Comparison of ENCODE assay signal across 12 cellular contexts in genomic region chr6:43268782-43269272, GRCh38. TPM values are rescaled to one million over a fixed set of nuclear protein-coding genes. Genes with fewer than 3 reads are reported as not detected.
A peak's percentile ranks its signal among the peaks of the same experiment; 100 is the strongest.
DNase-seq lines count a peak whose midpoint lies in the region; ATAC-seq and TF ChIP-seq lines count a peak whose summit lies in the region.
"Had no signal": no experiment of that assay in that cellular context is flagged by ENCODE, and none has a peak within 500 bp of the region (broad histone marks: within the 10 kb centered on the region; RNA-seq: fewer than 3 reads in every experiment).

No MANE protein-coding gene starts in this region.

- no peaks in the 10 kb centered on the region for H3K79me2 ChIP-seq in MM.1S (ENCODE audit: low read length)

- peaks cover 34 to 60% (median 49%) of the 10 kb centered on the region in 11 experiments for H3K27me3 ChIP-seq in BLaER1 treated with 17β-estradiol and CSF1 and Interleukin-3, amounts not matched to agents 10 nM and 100 nM
- H3K27me3 ChIP-seq in MM.1S (replicated peaks; ENCODE audit: insufficient read depth, low read length), result peaks cover 10% of the 10 kb centered on the region; the same call in 1 of the 2 replicates

- H3K9me3 ChIP-seq in BLaER1 treated with 17β-estradiol and CSF1 and Interleukin-3, amounts not matched to agents 10 nM and 100 nM (replicated peaks in 1 of 11), result no peaks in the 10 kb centered on the region
- no peaks in the 10 kb centered on the region for H3K9me3 ChIP-seq in MM.1S (replicated peaks; ENCODE audit: insufficient read depth, low read length)
- H3K9me3 ChIP-seq: Caco-2, thoracic aorta had no signal

- H3K4me2 ChIP-seq in BLaER1 treated with 17β-estradiol and CSF1 and Interleukin-3, amounts not matched to agents 10 nM and 100 nM, result peak overlapping the region; percentile 71 to 98 (median 84); a peak in 21 of 22 replicates
- H3K4me2 ChIP-seq in MM.1S (ENCODE audit: low read depth, low read length), result peak overlapping the region; percentile 54

- peaks cover 24 to 40% (median 31%) of the 10 kb centered on the region in 10 experiments for H3K4me1 ChIP-seq in BLaER1 treated with 17β-estradiol and CSF1 and Interleukin-3, amounts not matched to agents 10 nM and 100 nM
- H3K4me1 ChIP-seq in MM.1S (ENCODE audit: low read length), result no peaks in the 10 kb centered on the region

- peaks cover 69% of the 10 kb centered on the region for H3K27me3 Mint-ChIP-seq in dendritic cell treated with granulocyte-macrophage colony-stimulating factor and Interleukin-4, amounts not matched to agents 40 ng/mL and 50 ng/mL, for 4 days
- peaks cover 0 to 18% of the 10 kb centered on the region in 2 donors for H3K27me3 Mint-ChIP-seq in natural killer cell treated with Interleukin-12 subunit alpha and Interleukin-12 subunit beta and Interleukin-15 and Interleukin-18, amount 100 ng/mL, for 72 hours

- H3K9ac ChIP-seq in BLaER1 treated with 17β-estradiol and CSF1 and Interleukin-3, amounts not matched to agents 10 nM and 100 nM, result no peak overlapping the region; a peak in 1 of 22 replicates
- H3K9ac ChIP-seq in MM.1S (ENCODE audit: low read length), result no peak overlapping the region

- no peaks in the 10 kb centered on the region for H3F3A ChIP-seq in MM.1S (ENCODE audit: insufficient read depth, low read length)

- H3K9me3 Mint-ChIP-seq in dendritic cell treated with granulocyte-macrophage colony-stimulating factor and Interleukin-4, amounts not matched to agents 40 ng/mL and 50 ng/mL, for 4 days, result no peaks in the 10 kb centered on the region
- H3K9me3 Mint-ChIP-seq in natural killer cell treated with Interleukin-12 subunit alpha and Interleukin-12 subunit beta and Interleukin-15 and Interleukin-18, amount 100 ng/mL, for 72 hours, result no peaks in the 10 kb centered on the region

- no peak for ATAC-seq in natural killer cell treated with Interleukin-12 subunit alpha and Interleukin-12 subunit beta and Interleukin-15 and Interleukin-18, amount 100 ng/mL, for 72 hours
- ATAC-seq in HG03354 (IDR thresholded peaks at IDR 0.05; ENCODE audit: poor library complexity, severe bottlenecking, unreplicated experiment) (no peak), GM21619 (IDR thresholded peaks at IDR 0.05; ENCODE audit: unreplicated experiment) (no peak)

- H3K4me3 Mint-ChIP-seq in dendritic cell treated with granulocyte-macrophage colony-stimulating factor and Interleukin-4, amounts not matched to agents 40 ng/mL and 50 ng/mL, for 4 days, result peak overlapping the region; percentile 72
- H3K4me3 Mint-ChIP-seq in natural killer cell treated with Interleukin-12 subunit alpha and Interleukin-12 subunit beta and Interleukin-15 and Interleukin-18, amount 100 ng/mL, for 72 hours, result peak overlapping the region; percentile 70

- no peak overlapping the region for H3K27ac ChIP-seq in BLaER1 treated with 17β-estradiol and CSF1 and Interleukin-3, amounts not matched to agents 10 nM and 100 nM
- no peak overlapping the region for H3K27ac ChIP-seq in MM.1S (ENCODE audit: low read length)
- H3K27ac ChIP-seq: HL-60, thoracic aorta had no signal

- peaks cover 0 to 8% (median 0%) of the 10 kb centered on the region in 11 experiments; a peak in 2 of 22 replicates for H4K20me1 ChIP-seq in BLaER1 treated with 17β-estradiol and CSF1 and Interleukin-3, amounts not matched to agents 10 nM and 100 nM
- H4K20me1 ChIP-seq in MM.1S (ENCODE audit: insufficient read depth, low read length), result no peaks in the 10 kb centered on the region

- no peak overlapping the region for H2AFZ ChIP-seq in MM.1S (ENCODE audit: low read length)

- no peaks in the 10 kb centered on the region for H3K36me3 ChIP-seq in BLaER1 treated with 17β-estradiol and CSF1 and Interleukin-3, amounts not matched to agents 10 nM and 100 nM
- no peaks in the 10 kb centered on the region for H3K36me3 ChIP-seq in MM.1S (replicated peaks; ENCODE audit: insufficient read depth, low read length)
- H3K36me3 ChIP-seq: thoracic aorta had no signal

- DNase-seq in MM.1S, result no peak
- DNase-seq in natural killer cell treated with Interleukin-12 subunit alpha and Interleukin-12 subunit beta and Interleukin-15 and Interleukin-18, amount 100 ng/mL, for 72 hours (ENCODE audit: low spot score), result peak; percentile 6
- DNase-seq in cortex of kidney (lab: John Stamatoyannopoulos, UW), result no peak
- no peak for DNase-seq in NCI-H1436 treated with DMSO at 0.1 percent for 48 hours (lab: John Stamatoyannopoulos, UW)
- DNase-seq: Caco-2, kidney glomerular epithelial cell had no signal

- H3K36me3 Mint-ChIP-seq in dendritic cell treated with granulocyte-macrophage colony-stimulating factor and Interleukin-4, amounts not matched to agents 40 ng/mL and 50 ng/mL, for 4 days (ENCODE audit: low read depth), result no peaks in the 10 kb centered on the region
- no peaks in the 10 kb centered on the region for H3K36me3 Mint-ChIP-seq in natural killer cell treated with Interleukin-12 subunit alpha and Interleukin-12 subunit beta and Interleukin-15 and Interleukin-18, amount 100 ng/mL, for 72 hours

- intact Hi-C loops in dendritic cell treated with granulocyte-macrophage colony-stimulating factor and Interleukin-4, amounts not matched to agents 40 ng/mL and 50 ng/mL, for 4 days (cut with micrococcal nuclease), result no loop called here

- no peak for TF ChIP-seq CTCF in MM.1S (IDR thresholded peaks at IDR 0.05; ENCODE audit: low read length)

- no peaks in the 10 kb centered on the region for H3K9me2 ChIP-seq in MM.1S (replicated peaks; ENCODE audit: insufficient read depth, low read length)

- H3K4me1 Mint-ChIP-seq in dendritic cell treated with granulocyte-macrophage colony-stimulating factor and Interleukin-4, amounts not matched to agents 40 ng/mL and 50 ng/mL, for 4 days (ENCODE audit: low read depth), result peaks cover 16% of the 10 kb centered on the region
- H3K4me1 Mint-ChIP-seq in natural killer cell treated with Interleukin-12 subunit alpha and Interleukin-12 subunit beta and Interleukin-15 and Interleukin-18, amount 100 ng/mL, for 72 hours (ENCODE audit: low read depth in 2 of 2), result peaks cover 6 to 12% of the 10 kb centered on the region in 2 donors

- H3K27ac Mint-ChIP-seq in dendritic cell treated with granulocyte-macrophage colony-stimulating factor and Interleukin-4, amounts not matched to agents 40 ng/mL and 50 ng/mL, for 4 days, result no peak overlapping the region
- no peak overlapping the region for H3K27ac Mint-ChIP-seq in natural killer cell treated with Interleukin-12 subunit alpha and Interleukin-12 subunit beta and Interleukin-15 and Interleukin-18, amount 100 ng/mL, for 72 hours

- H3K4me3 ChIP-seq in BLaER1 treated with 17β-estradiol and CSF1 and Interleukin-3, amounts not matched to agents 10 nM and 100 nM, result peak overlapping the region in 5 of 10 experiments; percentile 46 to 66 (median 52); a peak in 7 of 20 replicates
- H3K4me3 ChIP-seq in MM.1S (ENCODE audit: low read length), result peak overlapping the region; percentile 41; the same call in 1 of the 2 replicates

RNA-seq across cellular contexts. Expression of gene TTBK1, which starts 25.5 kb away (rescaled TPM):
- under 1 TPM; 0.75 to 0.81 TPM for total RNA-seq in natural killer cell treated with Interleukin-12 subunit alpha and Interleukin-12 subunit beta and Interleukin-15 and Interleukin-18, amount 100 ng/mL, for 72 hours
- total RNA-seq: thoracic aorta had no signal

RNA-seq across cellular contexts. Expression of gene SLC22A7, which starts 29.2 kb away (rescaled TPM):
- total RNA-seq in natural killer cell treated with Interleukin-12 subunit alpha and Interleukin-12 subunit beta and Interleukin-15 and Interleukin-18, amount 100 ng/mL, for 72 hours, result not detected
- total RNA-seq: Caco-2, thoracic aorta had no signal

RNA-seq across cellular contexts. Expression of gene DNPH1, which starts 39.5 kb away (rescaled TPM):
- total RNA-seq in natural killer cell treated with Interleukin-12 subunit alpha and Interleukin-12 subunit beta and Interleukin-15 and Interleukin-18, amount 100 ng/mL, for 72 hours, result 10 to 100 TPM; 15.0 to 32.5 TPM

RNA-seq across cellular contexts. Expression of gene CRIP3, which starts 39.8 kb away (rescaled TPM):
- total RNA-seq in natural killer cell treated with Interleukin-12 subunit alpha and Interleukin-12 subunit beta and Interleukin-15 and Interleukin-18, amount 100 ng/mL, for 72 hours, result 1 to 10 TPM in 1 of 2 donors, not detected in 1; 2.0 TPM
- total RNA-seq: Caco-2, thoracic aorta had no signal
